Comparison of ENCODE assay signal across 8 cellular contexts in genomic region chr17:44911133-44912001, GRCh38. TPM values are rescaled to one million over a fixed set of nuclear protein-coding genes. Genes with fewer than 3 reads are reported as not detected.
A peak's percentile ranks its signal among the peaks of the same experiment; 100 is the strongest.
DNase-seq lines count a peak whose midpoint lies in the region; ATAC-seq, FAIRE-seq and TF ChIP-seq lines count a peak whose summit lies in the region.

No MANE protein-coding gene starts in this region.

- H3K36me3 ChIP-seq in HUES6 (ENCODE audit: control insufficient read depth, insufficient read depth, low read length): no peaks in the 10 kb centered on the region
- H3K36me3 ChIP-seq in HepG2 (replicated peaks in 1 of 2; ENCODE audit: control insufficient read depth in 1 of 2, insufficient read depth in 2 of 2, low read length in 2 of 2): no peaks in the 10 kb centered on the region

- intact Hi-C loops in Calu3 (cut with micrococcal nuclease; ENCODE audit: unreplicated experiment) (loop anchor here (10.0 kb wide), 1 partner anchor 223 kb away; the partner anchor contains the start of genes ACBD4 and PLCD3), HepG2 (cut with micrococcal nuclease; ENCODE audit: unreplicated experiment) (no loop called here)

- 18% methylated on average over 7 of the region's 56 CpGs for WGBS in HepG2 (ENCODE audit: low lambda C conversion rate)

- H3K27ac ChIP-seq in HUES6 (ENCODE audit: low read depth, low read length) (no peak overlapping the region), coronary artery (no peak overlapping the region), HepG2 (ENCODE audit: extremely low read length, insufficient read depth, low read length) (no peak overlapping the region)

- H3K4me2 ChIP-seq in HepG2 (ENCODE audit: low read depth, low read length): peak overlapping the region; percentile 76

- TF ChIP-seq CTCF in Calu3 (IDR thresholded peaks at IDR 0.05; ENCODE audit: unreplicated experiment): peak; percentile 86
- TF ChIP-seq CTCF in coronary artery (IDR thresholded peaks at IDR 0.05): no peak
- peak; percentile 90 for TF ChIP-seq CTCF in HepG2 (CRISPR knock-in tag; IDR thresholded peaks at IDR 0.05)

- H3K9me3 ChIP-seq in HUES6 (ENCODE audit: control insufficient read depth, insufficient read depth, low read depth, low read length) (no peaks in the 10 kb centered on the region), HepG2 (ENCODE audit: low read length) (no peaks in the 10 kb centered on the region)

- no peaks in the 10 kb centered on the region for H3K36me3 Mint-ChIP-seq in Calu3 (ENCODE audit: insufficient read depth, unreplicated experiment)

- H3K4me3 ChIP-seq in HUES6 (ENCODE audit: low read depth, low read length) (peak overlapping the region; percentile 50), coronary artery (peak overlapping the region; percentile 61), HepG2 (replicated peaks in 1 of 3; ENCODE audit: insufficient read depth in 1 of 3, low read depth in 2 of 3, low read length in 3 of 3) (peak overlapping the region; percentile 29 to 63 (median 52); a peak in 4 of 6 replicates)

- DNase-seq in Calu3 (peak; percentile 86), coronary artery (ENCODE audit: low spot score) (no peak), HepG2 (ENCODE audit: low spot score) (peak; percentile 74)
- peak; percentile 26 for DNase-seq in activated CD4-positive, CD25-positive, alpha-beta regulatory T cell treated with anti-CD3 and anti-CD28 coated beads, Interleukin-2, amount 50 U/mL, for 16 hours (ENCODE audit: low read depth, low spot score)
- DNase-seq in stimulated activated CD8-positive, alpha-beta memory T cell treated with anti-CD3 and anti-CD28 coated beads, Interleukin-12 subunit alpha, Interleukin-12 subunit beta, amount 100 ng/mL, for 4 hours (ENCODE audit: low read depth): peak; percentile 4

- POLR2A ChIA-PET in HepG2 (lab: Yijun Ruan, JAX): interaction anchor here (0.7 to 1.3 kb wide), 3 partner anchors 9 to 108 kb away, joined by 3 to 5 read pairs (median 3); partner anchors contain the start of gene EFTUD2

- H3K4me1 Mint-ChIP-seq in Calu3 (ENCODE audit: low read depth, unreplicated experiment): peaks cover 22% of the 10 kb centered on the region

- H3K27ac Mint-ChIP-seq in Calu3 (ENCODE audit: unreplicated experiment): no peak overlapping the region

- H3K9ac ChIP-seq in HUES6 (ENCODE audit: low read length) (no peak overlapping the region), HepG2 (ENCODE audit: insufficient read depth, low read depth, low read length) (no peak overlapping the region)

- no peaks in the 10 kb centered on the region for H3K79me2 ChIP-seq in HepG2 (ENCODE audit: insufficient read depth, low read length)

- H3K4me1 ChIP-seq in HUES6 (ENCODE audit: control insufficient read depth, insufficient read depth, low read length) (peaks cover 12% of the 10 kb centered on the region), HepG2 (ENCODE audit: insufficient read depth, low read length) (peaks cover 69% of the 10 kb centered on the region)

- ATAC-seq in HepG2: peak; percentile 86
- no peak for ATAC-seq in HG02938 (IDR thresholded peaks at IDR 0.05; ENCODE audit: unreplicated experiment)
- ATAC-seq in HG03280 (IDR thresholded peaks at IDR 0.05; ENCODE audit: unreplicated experiment): no peak

- no TSS peak for BruUV-seq in Calu3 (replicated peaks; lab: Mats Ljungman, UMichigan)
- BruUV-seq in HepG2 (replicated peaks; lab: Mats Ljungman, UMichigan): no TSS peak

- CTCF ChIA-PET in Calu3 (lab: Charles Lee): interaction anchor here (0.6 to 2.2 kb wide), 16 partner anchors 9 to 224 kb away, joined by 3 to 17 read pairs (median 3); partner anchors contain the start of genes ACBD4, EFTUD2 and KIF18B
- CTCF ChIA-PET in HepG2 (lab: Yijun Ruan, JAX; ENCODE audit: low intra/inter-chr PET ratio, low total read pairs): interaction anchor here (1.1 to 1.5 kb wide), 3 partner anchors 105 to 110 kb away, joined by 3 to 10 read pairs (median 4); no protein-coding TSS in a partner anchor

- H4K20me1 ChIP-seq in HepG2 (ENCODE audit: insufficient read depth, low read length): no peaks in the 10 kb centered on the region; the same call in 1 of the 2 replicates

- H3K27me3 Mint-ChIP-seq in Calu3 (ENCODE audit: unreplicated experiment): peaks cover 44% of the 10 kb centered on the region

- no peaks in the 10 kb centered on the region for H3K9me3 Mint-ChIP-seq in Calu3 (ENCODE audit: low read depth, unreplicated experiment)

- H3K27me3 ChIP-seq in HUES6 (ENCODE audit: control insufficient read depth, insufficient read depth, low read length): peaks cover 36% of the 10 kb centered on the region
- H3K27me3 ChIP-seq in HepG2 (ENCODE audit: control insufficient read depth in 1 of 2, insufficient read depth in 2 of 2, low read length in 2 of 2): peaks cover 10 to 51% of the 10 kb centered on the region in 2 experiments; a peak in 4 of 5 replicates

- H3K4me3 Mint-ChIP-seq in Calu3 (ENCODE audit: low read depth, unreplicated experiment): peak overlapping the region; percentile 54

- peak; percentile 67; the same call in 1 of the 2 replicates for TF ChIP-seq RAD21 in HepG2 (CRISPR knock-in tag; IDR thresholded peaks at IDR 0.05)

- H2AFZ ChIP-seq in HepG2 (ENCODE audit: low read length): no peak overlapping the region

- TF ChIP-seq EP300 in HepG2 (IDR thresholded peaks at IDR 0.05; ENCODE audit: low read depth in 2 of 2, low read length in 2 of 2): no peak
- no peak for TF ChIP-seq EP300 in HepG2 (CRISPR knock-in tag; IDR thresholded peaks at IDR 0.05; ENCODE audit: borderline replicate concordance)

- peak; percentile 93 for FAIRE-seq in HepG2 (lab: Jason Lieb, UNC)

- in situ Hi-C loops in HepG2 (cut with HindIII; ENCODE audit: extremely low pct_ligation_motif_present, low pct_unique_long_range_greater_than_20kb): no loop called here

- TF ChIP-seq POLR2A in HepG2 (IDR thresholded peaks at IDR 0.05; ENCODE audit: insufficient read depth in 1 of 2, low read depth in 2 of 2, low read length in 2 of 2): no peak

RNA-seq across cellular contexts. Expression of gene GFAP, which starts 3.9 kb away (rescaled TPM):
- not detected in 2 replicates for total RNA-seq in Calu3 (2022)
- 0.11 and 0.35 TPM in 2 replicates for total RNA-seq in HepG2 (2016; rRNA removed; fragmentation: Illumina TruSeq; extraction: Trizol)
- total RNA-seq in HepG2 (2016; cell fraction: cytosol; rRNA removed; fragmentation: Illumina TruSeq; extraction: Trizol; ENCODE audit: low read depth): 0.20 TPM in 1 of 2 replicates, not detected in the other
- 0.50 TPM in 1 of 2 replicates, not detected in the other for total RNA-seq in HepG2 (2016; cell fraction: insoluble cytoplasmic fraction; rRNA removed; fragmentation: Illumina TruSeq; extraction: Trizol)
- total RNA-seq in HepG2 (2016; cell fraction: membrane; rRNA removed; fragmentation: Illumina TruSeq; extraction: Trizol): 0.10 and 0.22 TPM in 2 replicates
- total RNA-seq in HepG2 (2016; cell fraction: nucleus; rRNA removed; fragmentation: Illumina TruSeq; extraction: Trizol): 0.63 TPM in 1 of 2 replicates, not detected in the other
- polyA plus RNA-seq in HepG2 (2011; rRNA removed): 0.16 and 0.29 TPM in 2 replicates
- polyA plus RNA-seq in HepG2 (2011; cell fraction: cytosol; rRNA removed): 0.08 and 0.24 TPM in 2 replicates
- polyA plus RNA-seq in HepG2 (2011; cell fraction: nucleus; rRNA removed): 0.24 and 0.99 TPM in 2 replicates
- 0.13 TPM in 1 of 2 replicates, not detected in the other for polyA plus RNA-seq in HepG2 (2012)
- polyA plus RNA-seq in HepG2 (2016; cell fraction: cytosol; fragmentation: Illumina TruSeq; extraction: Trizol; ENCODE audit: low read depth): 0.18 TPM in 1 of 2 replicates, not detected in the other
- 0.39 TPM in 1 of 2 replicates, not detected in the other for polyA plus RNA-seq in HepG2 (2016; cell fraction: insoluble cytoplasmic fraction; fragmentation: Illumina TruSeq; extraction: Trizol; ENCODE audit: low read depth)
- polyA plus RNA-seq in HepG2 (2016; cell fraction: membrane; fragmentation: Illumina TruSeq; extraction: Trizol; ENCODE audit: low read depth): 0.11 and 0.38 TPM in 2 replicates
- polyA plus RNA-seq in HepG2 (2016; cell fraction: nucleus; fragmentation: Illumina TruSeq; extraction: Trizol; ENCODE audit: insufficient read depth, low read depth): not detected in 2 replicates
- polyA minus RNA-seq in HepG2 (2011; rRNA and poly(A)+ RNA removed; ENCODE audit: low replicate concordance): 0.78 TPM in 1 of 2 replicates, not detected in the other
- polyA minus RNA-seq in HepG2 (2011; cell fraction: cytosol; rRNA and poly(A)+ RNA removed): not detected in 2 replicates
- polyA minus RNA-seq in HepG2 (2011; cell fraction: nucleus; rRNA and poly(A)+ RNA removed): not detected in 2 replicates

RNA-seq across cellular contexts. Expression of gene EFTUD2, which starts 12.1 kb away (rescaled TPM):
- total RNA-seq in Calu3 (2022): 197 and 202 TPM in 2 replicates
- 137 and 310 TPM in 2 replicates for total RNA-seq in HepG2 (2016; rRNA removed; fragmentation: Illumina TruSeq; extraction: Trizol)
- 12.3 and 15.8 TPM in 2 replicates for total RNA-seq in HepG2 (2016; cell fraction: cytosol; rRNA removed; fragmentation: Illumina TruSeq; extraction: Trizol; ENCODE audit: low read depth)
- 133 and 270 TPM in 2 replicates for total RNA-seq in HepG2 (2016; cell fraction: insoluble cytoplasmic fraction; rRNA removed; fragmentation: Illumina TruSeq; extraction: Trizol)
- 28.2 and 35.7 TPM in 2 replicates for total RNA-seq in HepG2 (2016; cell fraction: membrane; rRNA removed; fragmentation: Illumina TruSeq; extraction: Trizol)
- 141 TPM in 2 replicates for total RNA-seq in HepG2 (2016; cell fraction: nucleus; rRNA removed; fragmentation: Illumina TruSeq; extraction: Trizol)
- polyA plus RNA-seq in HepG2 (2011; rRNA removed): 107 and 111 TPM in 2 replicates
- 91.0 and 97.8 TPM in 2 replicates for polyA plus RNA-seq in HepG2 (2011; cell fraction: cytosol; rRNA removed)
- polyA plus RNA-seq in HepG2 (2011; cell fraction: nucleus; rRNA removed): 171 and 192 TPM in 2 replicates
- 121 and 137 TPM in 2 replicates for polyA plus RNA-seq in HepG2 (2012)
- 6.8 and 7.8 TPM in 2 replicates for polyA plus RNA-seq in HepG2 (2016; cell fraction: cytosol; fragmentation: Illumina TruSeq; extraction: Trizol; ENCODE audit: low read depth)
- polyA plus RNA-seq in HepG2 (2016; cell fraction: insoluble cytoplasmic fraction; fragmentation: Illumina TruSeq; extraction: Trizol; ENCODE audit: low read depth): 145 and 179 TPM in 2 replicates
- 17.0 and 18.1 TPM in 2 replicates for polyA plus RNA-seq in HepG2 (2016; cell fraction: membrane; fragmentation: Illumina TruSeq; extraction: Trizol; ENCODE audit: low read depth)
- 110 and 140 TPM in 2 replicates for polyA plus RNA-seq in HepG2 (2016; cell fraction: nucleus; fragmentation: Illumina TruSeq; extraction: Trizol; ENCODE audit: insufficient read depth, low read depth)
- polyA minus RNA-seq in HepG2 (2011; rRNA and poly(A)+ RNA removed; ENCODE audit: low replicate concordance): 364 and 446 TPM in 2 replicates
- polyA minus RNA-seq in HepG2 (2011; cell fraction: cytosol; rRNA and poly(A)+ RNA removed): 88.8 and 91.3 TPM in 2 replicates
- polyA minus RNA-seq in HepG2 (2011; cell fraction: nucleus; rRNA and poly(A)+ RNA removed): 191 and 216 TPM in 2 replicates

RNA-seq across cellular contexts. Expression of gene KIF18B, which starts 36.2 kb away (rescaled TPM):
- 72.8 and 84.6 TPM in 2 replicates for total RNA-seq in Calu3 (2022)
- total RNA-seq in HepG2 (2016; rRNA removed; fragmentation: Illumina TruSeq; extraction: Trizol): 14.5 and 15.3 TPM in 2 replicates
- 9.5 and 10.9 TPM in 2 replicates for total RNA-seq in HepG2 (2016; cell fraction: cytosol; rRNA removed; fragmentation: Illumina TruSeq; extraction: Trizol; ENCODE audit: low read depth)
- 10.5 and 15.3 TPM in 2 replicates for total RNA-seq in HepG2 (2016; cell fraction: insoluble cytoplasmic fraction; rRNA removed; fragmentation: Illumina TruSeq; extraction: Trizol)
- total RNA-seq in HepG2 (2016; cell fraction: membrane; rRNA removed; fragmentation: Illumina TruSeq; extraction: Trizol): 11.6 and 11.8 TPM in 2 replicates
- total RNA-seq in HepG2 (2016; cell fraction: nucleus; rRNA removed; fragmentation: Illumina TruSeq; extraction: Trizol): 16.1 and 18.1 TPM in 2 replicates
- 13.2 and 15.2 TPM in 2 replicates for polyA plus RNA-seq in HepG2 (2011; rRNA removed)
- 3.7 and 7.3 TPM in 2 replicates for polyA plus RNA-seq in HepG2 (2011; cell fraction: cytosol; rRNA removed)
- polyA plus RNA-seq in HepG2 (2011; cell fraction: nucleus; rRNA removed): 33.4 and 44.5 TPM in 2 replicates
- polyA plus RNA-seq in HepG2 (2012): 4.1 and 7.4 TPM in 2 replicates
- polyA plus RNA-seq in HepG2 (2016; cell fraction: cytosol; fragmentation: Illumina TruSeq; extraction: Trizol; ENCODE audit: low read depth): 1.2 and 1.7 TPM in 2 replicates
- polyA plus RNA-seq in HepG2 (2016; cell fraction: insoluble cytoplasmic fraction; fragmentation: Illumina TruSeq; extraction: Trizol; ENCODE audit: low read depth): 11.3 and 16.8 TPM in 2 replicates
- polyA plus RNA-seq in HepG2 (2016; cell fraction: membrane; fragmentation: Illumina TruSeq; extraction: Trizol; ENCODE audit: low read depth): 3.7 and 5.4 TPM in 2 replicates
- polyA plus RNA-seq in HepG2 (2016; cell fraction: nucleus; fragmentation: Illumina TruSeq; extraction: Trizol; ENCODE audit: insufficient read depth, low read depth): 81.4 and 94.7 TPM in 2 replicates
- polyA minus RNA-seq in HepG2 (2011; rRNA and poly(A)+ RNA removed; ENCODE audit: low replicate concordance): 25.0 and 60.4 TPM in 2 replicates
- 8.2 and 9.4 TPM in 2 replicates for polyA minus RNA-seq in HepG2 (2011; cell fraction: cytosol; rRNA and poly(A)+ RNA removed)
- polyA minus RNA-seq in HepG2 (2011; cell fraction: nucleus; rRNA and poly(A)+ RNA removed): 12.9 and 15.5 TPM in 2 replicates

RNA-seq across cellular contexts. Expression of gene C1QL1, which starts 56.7 kb away (rescaled TPM):
- total RNA-seq in Calu3 (2022) (1.3 and 1.5 TPM in 2 replicates), HepG2 (2016; rRNA removed; fragmentation: Illumina TruSeq; extraction: Trizol) (0.11 TPM in 1 of 2 replicates, not detected in the other)
- total RNA-seq in HepG2 (2016; cell fraction: cytosol; rRNA removed; fragmentation: Illumina TruSeq; extraction: Trizol; ENCODE audit: low read depth): not detected in 2 replicates
- total RNA-seq in HepG2 (2016; cell fraction: insoluble cytoplasmic fraction; rRNA removed; fragmentation: Illumina TruSeq; extraction: Trizol): not detected in 2 replicates
- total RNA-seq in HepG2 (2016; cell fraction: membrane; rRNA removed; fragmentation: Illumina TruSeq; extraction: Trizol): 0.14 TPM in 1 of 2 replicates, not detected in the other
- not detected in 2 replicates for total RNA-seq in HepG2 (2016; cell fraction: nucleus; rRNA removed; fragmentation: Illumina TruSeq; extraction: Trizol)
- polyA plus RNA-seq in HepG2 (2011; rRNA removed): 0.07 and 0.11 TPM in 2 replicates
- 0.10 and 0.20 TPM in 2 replicates for polyA plus RNA-seq in HepG2 (2011; cell fraction: cytosol; rRNA removed)
- 0.14 TPM in 1 of 2 replicates, not detected in the other for polyA plus RNA-seq in HepG2 (2011; cell fraction: nucleus; rRNA removed)
- 0.24 TPM in 1 of 2 replicates, not detected in the other for polyA plus RNA-seq in HepG2 (2012)
- polyA plus RNA-seq in HepG2 (2016; cell fraction: cytosol; fragmentation: Illumina TruSeq; extraction: Trizol; ENCODE audit: low read depth): 0.38 and 0.43 TPM in 2 replicates
- polyA plus RNA-seq in HepG2 (2016; cell fraction: insoluble cytoplasmic fraction; fragmentation: Illumina TruSeq; extraction: Trizol; ENCODE audit: low read depth): not detected in 2 replicates
- 0.15 and 0.29 TPM in 2 replicates for polyA plus RNA-seq in HepG2 (2016; cell fraction: membrane; fragmentation: Illumina TruSeq; extraction: Trizol; ENCODE audit: low read depth)
- polyA plus RNA-seq in HepG2 (2016; cell fraction: nucleus; fragmentation: Illumina TruSeq; extraction: Trizol; ENCODE audit: insufficient read depth, low read depth): not detected in 2 replicates
- polyA minus RNA-seq in HepG2 (2011; rRNA and poly(A)+ RNA removed; ENCODE audit: low replicate concordance): 1.1 TPM in 1 of 2 replicates, not detected in the other
- polyA minus RNA-seq in HepG2 (2011; cell fraction: cytosol; rRNA and poly(A)+ RNA removed): not detected in 2 replicates
- polyA minus RNA-seq in HepG2 (2011; cell fraction: nucleus; rRNA and poly(A)+ RNA removed): not detected in 2 replicates
